In the genomic region with DNA sequence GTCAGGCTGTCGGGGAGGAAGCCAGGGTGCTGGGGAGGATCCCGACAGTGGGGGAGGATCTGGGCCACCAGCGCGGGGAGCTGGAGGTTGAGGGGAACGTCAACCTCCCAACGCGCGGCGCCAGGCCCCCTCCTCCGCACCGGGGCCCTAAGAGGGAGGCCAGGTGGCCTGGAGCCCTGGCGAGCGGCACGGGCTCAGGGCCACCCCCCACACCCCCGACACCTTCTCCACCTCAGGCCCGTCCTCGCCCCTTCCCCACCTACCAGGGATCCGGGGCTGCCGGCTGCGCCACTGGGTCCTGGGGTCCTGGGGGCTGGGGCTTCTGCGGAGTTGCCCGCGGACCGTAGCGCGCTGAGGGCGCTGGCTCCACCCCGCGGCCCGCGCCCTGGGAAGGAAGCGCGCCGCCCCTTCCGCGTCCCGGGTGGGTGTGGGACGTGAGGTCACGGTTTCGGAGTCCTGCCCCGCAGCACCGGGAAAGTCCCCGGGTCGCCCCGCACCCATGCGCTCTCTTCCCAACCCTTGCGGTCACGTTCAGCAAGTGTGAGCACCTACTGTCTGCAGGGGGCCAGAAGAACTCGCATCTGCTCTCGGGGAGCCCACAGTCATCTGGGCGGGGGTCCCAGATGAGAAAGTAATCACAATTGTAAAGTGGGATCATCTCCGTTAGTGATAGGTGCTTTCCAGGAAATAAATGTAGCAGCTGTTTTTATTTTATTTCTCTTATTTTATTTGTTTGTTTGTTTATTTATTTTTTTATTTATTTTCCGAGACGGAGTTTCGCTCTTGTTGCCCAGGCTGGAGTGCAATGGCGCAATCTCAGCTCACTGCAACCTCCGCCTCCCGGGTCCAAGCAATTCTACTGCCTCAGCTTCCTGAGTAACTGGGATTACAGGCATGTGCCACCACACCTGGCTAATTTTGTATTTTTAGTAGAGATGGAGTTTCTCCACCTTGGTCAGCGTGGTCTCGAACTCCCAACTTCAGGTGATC, we compare ENCODE assay signal across 8 cellular contexts. TPM values are rescaled to one million over a fixed set of nuclear protein-coding genes. Genes with fewer than 3 reads are reported as not detected.
DNase-seq lines count a peak whose midpoint lies in the region; ATAC-seq and TF ChIP-seq lines count a peak whose summit lies in the region.

A gene (minus strand): TSS at position 362 of the 990 bp plus-strand sequence. CDS start 13,335 bp downstream, outside the sequence.

- no peaks in the 10 kb centered on the region for H3F3A ChIP-seq in OCI-LY1 (ENCODE audit: insufficient read depth, low read length)

- peaks cover 28% of the 10 kb centered on the region for H3K4me1 Mint-ChIP-seq in activated T-cell treated with anti-CD3 and anti-CD28 coated beads, Interleukin-2, amount 50 U/mL, for 24 hours (ENCODE audit: low read depth)
- H3K4me1 Mint-ChIP-seq in naive thymus-derived CD4-positive, alpha-beta T cell = peaks cover 20 to 35% (median 26%) of the 10 kb centered on the region in 7 donors

- H3K9me3 ChIP-seq in HEK293 (ENCODE audit: control insufficient read depth, insufficient read depth, low read depth, low read length) (no peaks in the 10 kb centered on the region), OCI-LY1 (ENCODE audit: low read length) (no peaks in the 10 kb centered on the region), esophagus squamous epithelium (no peaks in the 10 kb centered on the region)
- H3K9me3 ChIP-seq in naive thymus-derived CD4-positive, alpha-beta T cell (ENCODE audit: control insufficient read depth in 2 of 3, low read length in 3 of 3) = no peaks in the 10 kb centered on the region

- peak in 3 of 4 donors; percentile 66 to 90 (median 76) for TF ChIP-seq POLR2A in esophagus squamous epithelium (IDR thresholded peaks at IDR 0.05)

- no peaks in the 10 kb centered on the region for H3K27me3 Mint-ChIP-seq in activated T-cell treated with anti-CD3 and anti-CD28 coated beads, Interleukin-2, amount 50 U/mL, for 24 hours
- H3K27me3 Mint-ChIP-seq in naive thymus-derived CD4-positive, alpha-beta T cell = no peaks in the 10 kb centered on the region

- H3K9ac ChIP-seq in OCI-LY1 (ENCODE audit: low read length) = peak within 1 kb of the TSS; percentile 91

- POLR2A ChIA-PET in HEK293 (lab: Yijun Ruan, JAX) = no interaction called here
- POLR2A ChIA-PET in naive thymus-derived CD4-positive, alpha-beta T cell (lab: Charles Lee) = interaction anchor here (1.0 to 1.3 kb wide), 2 partner anchors 41 to 99 kb away, joined by 3 read pairs; no protein-coding TSS in a partner anchor

- H3K79me2 ChIP-seq in OCI-LY1 (ENCODE audit: insufficient read depth, low read length) = peaks cover 19% of the 10 kb centered on the region; the same call in 1 of the 2 replicates

- no peaks in the 10 kb centered on the region for H3K27me3 ChIP-seq in OCI-LY1 (ENCODE audit: insufficient read depth, low read length)
- no peaks in the 10 kb centered on the region for H3K27me3 ChIP-seq in esophagus squamous epithelium
- no peaks in the 10 kb centered on the region for H3K27me3 ChIP-seq in naive thymus-derived CD4-positive, alpha-beta T cell (ENCODE audit: control insufficient read depth in 2 of 2, insufficient read depth in 2 of 2, low read length in 2 of 2)

- CTCF ChIA-PET in HEK293 (lab: Yijun Ruan, JAX) = interaction anchor here (0.6 to 1.1 kb wide), 4 partner anchors 20 to 602 kb away, joined by 3 to 5 read pairs (median 4); no protein-coding TSS in a partner anchor
- CTCF ChIA-PET in naive thymus-derived CD4-positive, alpha-beta T cell (lab: Charles Lee) = interaction anchor here (0.6 to 3.1 kb wide), 3 partner anchors 23 to 788 kb away, joined by 3 to 14 read pairs (median 5); a partner anchor contains a TSS

- ATAC-seq in naive thymus-derived CD4-positive, alpha-beta T cell = peak; percentile 97

- DNase-seq in GM10266 (ENCODE audit: extremely low spot score) (peak; percentile 82), esophagus squamous epithelium (lab: John Stamatoyannopoulos, UW) (no peak), NCI-H1694 (lab: John Stamatoyannopoulos, UW) (no peak)
- DNase-seq in activated T-cell treated with anti-CD3 and anti-CD28 coated beads, Interleukin-2, amount 50 U/mL, for 24 hours = peak; percentile 87
- DNase-seq in naive thymus-derived CD4-positive, alpha-beta T cell = peak; percentile 66 to 89 (median 70)
- peak; percentile 81 for DNase-seq in stimulated activated naive CD4-positive, alpha-beta T cell treated with Interleukin-2 at 50 U/mL for 16 hours (lab: John Stamatoyannopoulos, UW)

- peaks cover 22% of the 10 kb centered on the region for H3K36me3 Mint-ChIP-seq in activated T-cell treated with anti-CD3 and anti-CD28 coated beads, Interleukin-2, amount 50 U/mL, for 24 hours (ENCODE audit: low read depth)
- H3K36me3 Mint-ChIP-seq in naive thymus-derived CD4-positive, alpha-beta T cell = peaks cover 0 to 13% (median 0%) of the 10 kb centered on the region in 5 donors

- intact Hi-C loops in esophagus squamous epithelium (cut with DNase I) = no loop called here
- intact Hi-C loops in naive thymus-derived CD4-positive, alpha-beta T cell (cut with micrococcal nuclease) = loop anchor here (1.0 to 2.0 kb wide), 3 partner anchors 16 to 40 kb away; a partner anchor contains a TSS

- H3K4me3 ChIP-seq in HEK293 (ENCODE audit: low read depth, low read length) (peak within 1 kb of the TSS; percentile 70), OCI-LY1 (ENCODE audit: low read depth, low read length, poor library complexity, severe bottlenecking) (peak within 1 kb of the TSS; percentile 85), esophagus squamous epithelium (peak within 1 kb of the TSS; percentile 74 to 90 (median 85))
- H3K4me3 ChIP-seq in naive thymus-derived CD4-positive, alpha-beta T cell (ENCODE audit: low read length) = peak within 1 kb of the TSS; percentile 77

- H3K9me2 ChIP-seq in OCI-LY1 (ENCODE audit: low read depth, low read length) = no peaks in the 10 kb centered on the region

- no peaks in the 10 kb centered on the region for H4K20me1 ChIP-seq in OCI-LY1 (ENCODE audit: insufficient read depth, low read length)

- H3K36me3 ChIP-seq in HEK293 (ENCODE audit: control insufficient read depth in 2 of 2, insufficient read depth in 1 of 2, low read length in 2 of 2) (no peaks in the 10 kb centered on the region), OCI-LY1 (ENCODE audit: insufficient read depth, low read length) (no peaks in the 10 kb centered on the region), esophagus squamous epithelium (no peaks in the 10 kb centered on the region)
- H3K36me3 ChIP-seq in naive thymus-derived CD4-positive, alpha-beta T cell (ENCODE audit: control insufficient read depth in 2 of 3, insufficient read depth in 3 of 3, low read length in 3 of 3) = peaks cover 0 to 6% (median 0%) of the 10 kb centered on the region in 3 experiments

- H3K4me3 Mint-ChIP-seq in activated T-cell treated with anti-CD3 and anti-CD28 coated beads, Interleukin-2, amount 50 U/mL, for 24 hours = peak within 1 kb of the TSS; percentile 87
- H3K4me3 Mint-ChIP-seq in naive thymus-derived CD4-positive, alpha-beta T cell = peak within 1 kb of the TSS; percentile 72 to 99 (median 90)

- no peaks in the 10 kb centered on the region for H3K9me3 Mint-ChIP-seq in activated T-cell treated with anti-CD3 and anti-CD28 coated beads, Interleukin-2, amount 50 U/mL, for 24 hours
- H3K9me3 Mint-ChIP-seq in naive thymus-derived CD4-positive, alpha-beta T cell = peaks cover 0 to 2% (median 0%) of the 10 kb centered on the region in 11 donors

- H3K4me1 ChIP-seq in HEK293 (ENCODE audit: control insufficient read depth, insufficient read depth, low read length) (no peaks in the 10 kb centered on the region), OCI-LY1 (ENCODE audit: insufficient read depth, low read length, severe bottlenecking) (peaks cover 30% of the 10 kb centered on the region), esophagus squamous epithelium (peaks cover 14 to 36% (median 16%) of the 10 kb centered on the region in 3 donors)
- peaks cover 4 to 16% of the 10 kb centered on the region in 2 donors for H3K4me1 ChIP-seq in naive thymus-derived CD4-positive, alpha-beta T cell (ENCODE audit: control insufficient read depth in 2 of 2, insufficient read depth in 2 of 2, low read length in 2 of 2)

- H3K27ac ChIP-seq in HEK293 (ENCODE audit: extremely low read depth, low read depth, low read length) (peak within 1 kb of the TSS; percentile 21; the same call in 1 of the 2 replicates), OCI-LY1 (ENCODE audit: low read depth, low read length, poor library complexity, severe bottlenecking) (peak within 1 kb of the TSS; percentile 88), esophagus squamous epithelium (peak within 1 kb of the TSS; percentile 93 to 98 (median 96))
- peak within 1 kb of the TSS; percentile 95 for H3K27ac ChIP-seq in naive thymus-derived CD4-positive, alpha-beta T cell (ENCODE audit: low read depth, low read length)

- peak within 1 kb of the TSS; percentile 94 for H3K4me2 ChIP-seq in OCI-LY1 (ENCODE audit: low read length)

- peak within 1 kb of the TSS; percentile 95 for H3K27ac Mint-ChIP-seq in activated T-cell treated with anti-CD3 and anti-CD28 coated beads, Interleukin-2, amount 50 U/mL, for 24 hours
- H3K27ac Mint-ChIP-seq in naive thymus-derived CD4-positive, alpha-beta T cell = peak within 1 kb of the TSS; percentile 72 to 96 (median 91)

- no peak for TF ChIP-seq CTCF in GM10266 (IDR thresholded peaks at IDR 0.05; ENCODE audit: control insufficient read depth, insufficient read depth, low read depth, missing control alignments)
- no peak; the same call in 1 of the 2 replicates for TF ChIP-seq CTCF in HEK293 (tag by site-specific recombination; IDR thresholded peaks at IDR 0.05)
- TF ChIP-seq CTCF in OCI-LY1 (IDR thresholded peaks at IDR 0.05; ENCODE audit: low read length) = no peak
- TF ChIP-seq CTCF in esophagus squamous epithelium (IDR thresholded peaks at IDR 0.05) = peak in 1 of 6 experiments; percentile 40

- 9 to 13% methylated on average over 21 to 24 of the region's 60 CpGs for WGBS in esophagus squamous epithelium, 2 donors

- peak within 1 kb of the TSS; percentile 55; the same call in 1 of the 2 replicates for H2AFZ ChIP-seq in OCI-LY1 (ENCODE audit: low read length)

TF ChIP-seq in HEK293, 187 proteins besides CTCF, POLR2A, EP300 and RAD21 (continues in another document):
- TF ChIP-seq ZSCAN16 (tag by site-specific recombination; IDR thresholded peaks at IDR 0.05) (no peak), HOXA7 (CRISPR knock-in tag; IDR thresholded peaks at IDR 0.05; ENCODE audit: borderline replicate concordance) (no peak), ZNF114 (tag by site-specific recombination; IDR thresholded peaks at IDR 0.05) (no peak)

RNA-seq across cellular contexts. Expression of the gene that starts here (rescaled TPM):
- total RNA-seq in esophagus squamous epithelium = 10 to 100 TPM in 3 of 4 donors, 1 to 10 TPM in 1; 9.6 to 28.7 (median 16.8) TPM
- 10 to 100 TPM; 12.5 to 28.4 (median 16.5) TPM for total RNA-seq in naive thymus-derived CD4-positive, alpha-beta T cell
- 10 to 100 TPM in 1 of 2 donors, 1 to 10 TPM in 1; 3.8 to 14.3 TPM for polyA plus RNA-seq in naive thymus-derived CD4-positive, alpha-beta T cell

Comparison
In these comparisons a context has a peak if more than half of its experiments do, and no peak if none do; other contexts are left out.
1. DNase-seq: peak in GM10266 (single experiment), activated T-cell treated with anti-CD3 and anti-CD28 coated beads, Interleukin-2, amount 50 U/mL, for 24 hours (single experiment), naive thymus-derived CD4-positive, alpha-beta T cell (9 of 9) and stimulated activated naive CD4-positive, alpha-beta T cell treated with Interleukin-2 at 50 U/mL for 16 hours (single experiment); none in esophagus squamous epithelium (single experiment) and NCI-H1694 (single experiment).
2. H3K27ac ChIP-seq: peak in every context shown above with its lines; median percentile 96 in esophagus squamous epithelium; 95 in naive thymus-derived CD4-positive, alpha-beta T cell; 88 in OCI-LY1; 21 in HEK293.
3. Peak in every context shown above with its lines, with median percentiles within 50 percentile points of each other: H3K4me3 ChIP-seq.